ENCODE assay signal across 22 cellular contexts in the genomic region with DNA sequence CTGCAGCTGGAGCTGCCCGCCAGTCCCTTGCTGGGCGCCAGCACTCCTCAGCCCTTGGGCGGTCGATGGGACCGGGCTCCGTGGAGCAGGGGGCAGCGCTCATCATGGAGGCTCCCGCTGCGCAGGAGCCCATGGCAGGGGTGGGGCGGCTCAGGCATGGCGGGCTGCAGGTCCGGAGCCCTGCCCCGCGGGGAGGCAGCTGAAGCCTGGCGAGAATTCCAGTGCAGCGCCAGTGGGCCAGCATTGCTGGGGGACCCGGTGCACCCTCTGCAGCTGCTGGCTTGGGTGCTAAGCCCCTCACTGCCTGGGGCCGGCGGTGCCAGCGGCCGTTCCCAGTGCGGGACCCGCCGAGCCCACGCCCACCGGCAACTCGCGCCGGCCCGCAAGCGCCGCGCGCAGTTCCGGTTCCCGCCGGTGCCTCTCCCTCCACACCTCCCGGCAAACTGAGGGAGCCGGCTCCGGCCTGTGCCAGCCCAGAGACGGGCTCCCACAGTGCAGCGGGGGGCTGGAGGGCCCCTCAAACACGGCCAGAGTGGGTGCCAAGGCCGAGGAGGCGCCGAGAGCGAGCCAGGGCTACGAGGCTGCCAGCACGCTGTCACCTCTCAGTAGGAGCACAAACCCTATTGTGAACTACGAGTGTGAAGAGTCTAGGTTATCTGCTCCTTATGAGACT.
"Had no signal": no experiment of that assay in that cellular context is flagged by ENCODE, and none has a peak within 500 bp of the region (broad histone marks: within the 10 kb centered on the region; RNA-seq: fewer than 3 reads in every experiment).

No MANE protein-coding gene starts in this region.

- DNase-seq: activated B cell treated with CpG ODN at 0.5 μM for 24 hours; activated CD4-positive, alpha-beta T cell treated with anti-CD3 and anti-CD28 coated beads for 1 hour; activated CD4-positive, alpha-beta T cell treated with anti-CD3 and anti-CD28 coated beads, Interleukin-2, amount 10 ng/mL, durations not matched to agents 24 days and 14 days; activated CD4-positive, alpha-beta T cell treated with anti-CD3 and anti-CD28 coated beads, Interleukin-2, amount 50 U/mL, for 48 hours; activated CD8-positive, alpha-beta memory T cell treated with anti-CD3 and anti-CD28 coated beads, Interleukin-2, amount 10 ng/mL, durations not matched to agents 7 days and 5 days; activated effector memory CD4-positive, alpha-beta T cell treated with Interleukin-2 at 50 U/mL for 16 hours; activated naive CD4-positive, alpha-beta T cell; activated T-cell treated with anti-CD3 and anti-CD28 coated beads, Interleukin-2, amount 50 U/mL, for 24 hours; aorta; caudate nucleus; KG1; NCI-H1092; NCI-H1417; NCI-H1694 treated with DMSO at 0.1 percent for 48 hours; NCI-H2081; NCI-H446; NCI-H524; Peyer's patch; SHP77 had no signal

- H3K36me3 ChIP-seq: breast epithelium, Peyer's patch, SJSA1 had no signal

- H3K4me1 ChIP-seq: breast epithelium, Peyer's patch, SJSA1 had no signal

- H3K27ac ChIP-seq: breast epithelium, Peyer's patch, RWPE1, SJSA1 had no signal

- H3K4me3 ChIP-seq: breast epithelium, Peyer's patch, SJSA1 had no signal

- H3K9me3 ChIP-seq: breast epithelium, Peyer's patch, SJSA1 had no signal
